Comparison of ENCODE assay signal across 8 cellular contexts in the genomic region with DNA sequence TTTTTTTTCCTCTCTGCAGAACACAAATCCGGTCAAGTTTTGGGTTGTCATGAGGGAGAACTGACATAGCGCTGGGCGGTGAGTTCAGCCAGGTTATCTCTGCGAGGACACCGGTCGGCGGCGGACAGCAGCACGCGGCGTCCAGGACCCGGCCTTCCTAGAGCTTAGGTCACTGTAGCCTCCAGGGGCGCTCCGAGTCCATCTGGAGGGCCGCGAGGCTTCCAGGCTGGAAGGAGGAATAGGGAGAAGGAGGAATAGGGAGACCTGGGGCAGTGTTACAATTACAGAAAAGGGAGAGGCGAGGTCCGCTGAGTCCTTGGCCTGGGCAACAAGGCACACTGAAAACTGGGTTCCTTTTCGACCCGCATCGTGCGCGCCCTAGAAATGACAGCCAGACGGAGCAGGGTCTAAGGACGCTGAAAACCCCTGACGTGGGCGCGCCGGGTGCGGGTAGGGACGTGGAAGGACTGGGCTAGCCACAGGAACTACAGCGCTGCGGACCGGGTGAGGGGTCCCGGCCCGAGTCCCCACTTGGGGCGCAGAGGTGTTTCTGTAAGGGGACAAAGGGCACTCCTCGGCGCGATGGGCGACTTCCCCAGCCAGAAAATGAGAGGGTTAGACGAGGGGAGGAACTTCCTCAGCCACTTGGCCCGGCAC. TPM values are rescaled to one million over a fixed set of nuclear protein-coding genes. Genes with fewer than 3 reads are reported as not detected.
DNase-seq lines count a peak whose midpoint lies in the region; ATAC-seq and TF ChIP-seq lines count a peak whose summit lies in the region.

No MANE protein-coding gene starts in this region.

- no peak for TF ChIP-seq EP300 in suprapubic skin (IDR thresholded peaks at IDR 0.05)

- H3K9me3 ChIP-seq in BE2C (no peaks in the 10 kb centered on the region), ascending aorta (no peaks in the 10 kb centered on the region), suprapubic skin (no peaks in the 10 kb centered on the region)

- peaks cover 100% of the 10 kb centered on the region for H3K27me3 ChIP-seq in BE2C
- H3K27me3 ChIP-seq in ascending aorta = no peaks in the 10 kb centered on the region
- H3K27me3 ChIP-seq in kidney epithelial cell (ENCODE audit: control insufficient read depth, insufficient read depth, low read length) = peaks cover 46% of the 10 kb centered on the region
- H3K27me3 ChIP-seq in suprapubic skin = peaks cover 72% of the 10 kb centered on the region
- peaks cover 0 to 98% (median 64%) of the 10 kb centered on the region in 45 donors for H3K27me3 ChIP-seq in dorsolateral prefrontal cortex

- WGBS in suprapubic skin = 20% methylated on average over 37 of the region's 43 CpGs

- DNase-seq in BE2C = peak; percentile 40
- peak in 1 of 2 donors; percentile 69 for DNase-seq in ascending aorta (ENCODE audit: low spot score in 2 of 2)
- DNase-seq in kidney epithelial cell (ENCODE audit: low read depth) = no peak
- DNase-seq in suprapubic skin (ENCODE audit: low spot score in 2 of 2) = peak in 1 of 2 donors; percentile 65
- no peak for DNase-seq in dorsolateral prefrontal cortex
- no peak for DNase-seq in effector CD4-positive, alpha-beta T cell
- no peak for DNase-seq in stimulated activated CD8-positive, alpha-beta memory T cell treated with anti-CD3 and anti-CD28 coated beads, Interleukin-4, amount 100 ng/mL, for 48 hours

- H3K4me3 ChIP-seq in BE2C (ENCODE audit: low read depth, low read length) (peak overlapping the region; percentile 8), ascending aorta (peak overlapping the region; percentile 46 to 64), kidney epithelial cell (ENCODE audit: low read depth, low read length) (peak overlapping the region; percentile 20), suprapubic skin (peak overlapping the region; percentile 51), dorsolateral prefrontal cortex (peak overlapping the region in 21 of 59 donors; percentile 11 to 49 (median 22))

- peak; percentile 18 for ATAC-seq in HG02981 (IDR thresholded peaks at IDR 0.05; ENCODE audit: unreplicated experiment)

- TF ChIP-seq CTCF in BE2C (IDR thresholded peaks at IDR 0.05; ENCODE audit: low read depth, low read length) (no peak; the same call in 1 of the 2 replicates), ascending aorta (IDR thresholded peaks at IDR 0.05) (peak in 2 of 3 experiments; percentile 38 to 60), kidney epithelial cell (IDR thresholded peaks at IDR 0.05; ENCODE audit: insufficient read depth, low read length, poor library complexity, severe bottlenecking) (peak; percentile 53), suprapubic skin (IDR thresholded peaks at IDR 0.05) (no peak), dorsolateral prefrontal cortex (IDR thresholded peaks at IDR 0.05 in 54 of 56, conservative IDR thresholded peaks at IDR 0.05 in 2 of 56; ENCODE audit: low read depth in 1 of 56, partially characterized antibody in 56 of 56) (peak in 3 of 56 donors; percentile 3 to 14 (median 9))

- H3K36me3 ChIP-seq in BE2C (no peaks in the 10 kb centered on the region), ascending aorta (no peaks in the 10 kb centered on the region), kidney epithelial cell (ENCODE audit: control insufficient read depth, insufficient read depth, low read length) (no peaks in the 10 kb centered on the region), suprapubic skin (no peaks in the 10 kb centered on the region)

- peak overlapping the region; percentile 23 to 57 for H3K27ac ChIP-seq in ascending aorta
- H3K27ac ChIP-seq in suprapubic skin = no peak overlapping the region
- H3K27ac ChIP-seq in dorsolateral prefrontal cortex = no peak overlapping the region

- TF ChIP-seq POLR2A in suprapubic skin (IDR thresholded peaks at IDR 0.05) = no peak

- H3K4me1 ChIP-seq in BE2C (no peaks in the 10 kb centered on the region), ascending aorta (peaks cover 0 to 12% of the 10 kb centered on the region in 2 donors), suprapubic skin (peaks cover 21% of the 10 kb centered on the region)

- intact Hi-C loops in ascending aorta (cut with DNase I) = loop anchor here (1.0 kb wide), 1 partner anchor 486 kb away; no protein-coding TSS in a partner anchor
- intact Hi-C loops in dorsolateral prefrontal cortex (cut with DNase I) = loop anchor here in 1 of 2 donors (5.0 kb wide), 1 partner anchor 489 kb away; no protein-coding TSS in a partner anchor

RNA-seq across cellular contexts. Expression of gene FNDC1, which starts 0.5 kb away (rescaled TPM):
- polyA plus RNA-seq in BE2C (2012; ENCODE audit: insufficient read depth, insufficient read length, low read depth) = not detected
- total RNA-seq in ascending aorta (0.11 TPM), kidney epithelial cell (1.0 and 1.3 TPM in 2 replicates), suprapubic skin (under 1 TPM in 3 of 4 donors, not detected in 1; 0.13 to 0.89 (median 0.15) TPM), dorsolateral prefrontal cortex (under 1 TPM in 79 of 120 experiments, not detected in 41; 0.06 to 0.66 (median 0.18) TPM)

Comparison
In these comparisons a context has a peak if more than half of its experiments do, and no peak if none do; other contexts are left out.
1. CTCF ChIP-seq: peak in ascending aorta (2 of 3) and kidney epithelial cell (single experiment); none in BE2C (single experiment) and suprapubic skin (0 of 2).
2. H3K27ac ChIP-seq: peak in ascending aorta (2 of 2); none in suprapubic skin (single experiment) and dorsolateral prefrontal cortex (0 of 59).